In genomic region chr19:42038675-42039074, GRCh38 we compare ENCODE assay signal across 19 cellular contexts. TPM values are rescaled to one million over a fixed set of nuclear protein-coding genes. Genes with fewer than 3 reads are reported as not detected.
DNase-seq lines count a peak whose midpoint lies in the region; ATAC-seq and TF ChIP-seq lines count a peak whose summit lies in the region.
"Had no signal": no experiment of that assay in that cellular context is flagged by ENCODE, and none has a peak within 500 bp of the region (broad histone marks: within the 10 kb centered on the region; RNA-seq: fewer than 3 reads in every experiment).

No MANE protein-coding gene starts in this region.

- H4K91ac ChIP-seq in IMR-90 (ENCODE audit: insufficient read depth, low read depth, low read length): no peak overlapping the region

- intact Hi-C loops in IMR-90 (cut with micrococcal nuclease): loop anchor here (10.0 kb wide), 1 partner anchor 154 kb away; the partner anchor contains the start of gene ARHGEF1
- intact Hi-C loops in Right ventricle myocardium superior (cut with DNase I): no loop called here
- intact Hi-C loops in posterior cingulate gyrus (cut with DNase I): no loop called here
- intact Hi-C loops in mucosa of descending colon (cut with DNase I, micrococcal nuclease): no loop called here

- H2AK5ac ChIP-seq in IMR-90 (ENCODE audit: low read depth, low read length): no peak overlapping the region

- H3K56ac ChIP-seq in IMR-90 (ENCODE audit: extremely low read depth, insufficient read depth, low read length): no peak overlapping the region

- no peak overlapping the region for H3K27ac ChIP-seq in IMR-90 (ENCODE audit: insufficient read depth, low read length)
- H3K27ac ChIP-seq in effector memory CD4-positive, alpha-beta T cell (ENCODE audit: insufficient read depth, low read length, poor library complexity, severe bottlenecking): no peak overlapping the region
- H3K27ac ChIP-seq: neutrophil, skin epidermis, testis had no signal

- H3K9me1 ChIP-seq in IMR-90 (ENCODE audit: insufficient read depth, low read length): no peaks in the 10 kb centered on the region

- POLR2A ChIA-PET in IMR-90 (lab: Charles Lee; ENCODE audit: unreplicated experiment): no interaction called here

- no TSS peak for BruUV-seq in IMR-90 (replicated peaks; lab: Mats Ljungman, UMichigan)

- H3K23ac ChIP-seq in IMR-90 (ENCODE audit: low read depth, low read length): no peak overlapping the region

- no peak for TF ChIP-seq RAD21 in IMR-90 (IDR thresholded peaks at IDR 0.05; ENCODE audit: low read length)

- no peak for ATAC-seq in IMR-90 (ENCODE audit: low read depth)
- peak; percentile 86 for ATAC-seq in Right ventricle myocardium superior (ENCODE audit: poor library complexity)
- ATAC-seq in HG03025 (IDR thresholded peaks at IDR 0.05; ENCODE audit: low FRiP score, unreplicated experiment): no peak
- ATAC-seq in mucosa of descending colon: no peak
- ATAC-seq: activated CD4-positive, CD25-positive, alpha-beta regulatory T cell treated with anti-CD3 and anti-CD28 coated beads, Interleukin-2, amount 50 U/mL, for 24 hours had no signal

- no peaks in the 10 kb centered on the region for H3K4me1 ChIP-seq in IMR-90 (ENCODE audit: control insufficient read depth, insufficient read depth, low read length)
- H3K4me1 ChIP-seq in mucosa of descending colon (ENCODE audit: low read depth): no peaks in the 10 kb centered on the region
- H3K4me1 ChIP-seq in effector memory CD4-positive, alpha-beta T cell (ENCODE audit: control insufficient read depth, insufficient read depth, low read length, poor library complexity, severe bottlenecking): no peaks in the 10 kb centered on the region
- H3K4me1 ChIP-seq: testis had no signal

- peak overlapping the region; percentile 43 for H2AFZ ChIP-seq in IMR-90 (replicated peaks; ENCODE audit: low read length, poor library complexity)

- no peak overlapping the region for H4K5ac ChIP-seq in IMR-90 (ENCODE audit: low read depth, low read length)

- dilution Hi-C loops in IMR-90 (cut with HindIII; ENCODE audit: low sequenced_read_pairs, unreplicated experiment): no loop called here

- no peak overlapping the region for H3K14ac ChIP-seq in IMR-90 (replicated peaks; ENCODE audit: low read depth, low read length)

- WGBS in IMR-90 (ENCODE audit: extremely low coverage in 2 of 2, insufficient read length in 1 of 2), 2 experiments: 32% methylated on average over 5 of the region's 7 CpGs; no CpG with 5 or more reads in 1 of the 2 experiments

- H3K9me3 ChIP-seq in IMR-90 (ENCODE audit: control insufficient read depth, insufficient read depth, low read length): no peaks in the 10 kb centered on the region
- H3K9me3 ChIP-seq in mucosa of descending colon: no peaks in the 10 kb centered on the region
- H3K9me3 ChIP-seq in effector memory CD4-positive, alpha-beta T cell (ENCODE audit: control insufficient read depth, low read length): no peaks in the 10 kb centered on the region
- H3K9me3 ChIP-seq: neutrophil, testis had no signal

- H3K4ac ChIP-seq in IMR-90 (ENCODE audit: low read depth, low read length): no peak overlapping the region

- peaks cover 25% of the 10 kb centered on the region for H3K27me3 ChIP-seq in IMR-90 (ENCODE audit: control insufficient read depth, insufficient read depth, low read length)
- no peaks in the 10 kb centered on the region for H3K27me3 ChIP-seq in effector memory CD4-positive, alpha-beta T cell (replicated peaks; ENCODE audit: control insufficient read depth, insufficient read depth, low read length, poor library complexity, severe bottlenecking)
- H3K27me3 ChIP-seq: neutrophil, testis had no signal

- H2BK20ac ChIP-seq in IMR-90 (ENCODE audit: low read depth, low read length): no peak overlapping the region

- CTCF ChIA-PET in IMR-90 (lab: Yijun Ruan, JAX): no interaction called here

- no peak overlapping the region for H3K4me2 ChIP-seq in IMR-90 (ENCODE audit: low read depth, low read length)

- no peak for TF ChIP-seq POLR2A in IMR-90 (IDR thresholded peaks at IDR 0.05; ENCODE audit: low read depth, low read length)

- no peak overlapping the region for H2BK5ac ChIP-seq in IMR-90 (ENCODE audit: low read depth, low read length, poor library complexity, severe bottlenecking)

- H3K9ac ChIP-seq in IMR-90 (ENCODE audit: low read depth, low read length): no peak overlapping the region

- H4K20me1 ChIP-seq in IMR-90 (ENCODE audit: insufficient read depth, low read length): no peaks in the 10 kb centered on the region

- DNase-seq in IMR-90: no peak
- DNase-seq in NCI-H510A treated with DMSO at 0.1 percent for 48 hours (lab: John Stamatoyannopoulos, UW): peak; percentile 94
- peak; percentile 77 for DNase-seq in Right ventricle myocardium superior
- peak in 7 of 10 donors; percentile 43 to 90 (median 61) for DNase-seq in posterior cingulate gyrus
- no peak for DNase-seq in iPS-NIHi11 (ENCODE audit: low spot score)
- DNase-seq in mucosa of descending colon: no peak
- no peak for DNase-seq in effector memory CD4-positive, alpha-beta T cell
- DNase-seq: activated gamma-delta T cell; aorta; Calu3; mesendoderm; NCI-H1436 treated with DMSO at 0.1 percent for 48 hours; stimulated activated CD4-positive, alpha-beta T cell treated with anti-CD3 and anti-CD28 coated beads, Interleukin-4, amount 100 ng/mL, for 24 hours; testis had no signal

- TF ChIP-seq CTCF in IMR-90 (conservative IDR thresholded peaks at IDR 0.05; ENCODE audit: low read depth, low read length) (no peak), mucosa of descending colon (IDR thresholded peaks at IDR 0.05) (no peak)

- H3K36me3 ChIP-seq in IMR-90 (ENCODE audit: control insufficient read depth, insufficient read depth, low read length) (no peaks in the 10 kb centered on the region), mucosa of descending colon (ENCODE audit: low read depth) (no peaks in the 10 kb centered on the region)
- H3K36me3 ChIP-seq in effector memory CD4-positive, alpha-beta T cell (ENCODE audit: control insufficient read depth, insufficient read depth, low read length): no peaks in the 10 kb centered on the region
- H3K36me3 ChIP-seq: neutrophil had no signal

- no peak overlapping the region for H2BK120ac ChIP-seq in IMR-90 (ENCODE audit: low read depth, low read length)

- in situ Hi-C loops in IMR-90 (cut with MboI; ENCODE audit: low sequenced_read_pairs): no loop called here

- no peak overlapping the region for H3K18ac ChIP-seq in IMR-90 (ENCODE audit: low read depth, low read length)

- no peak overlapping the region for H4K8ac ChIP-seq in IMR-90 (ENCODE audit: low read depth in 2 of 2, low read length in 2 of 2)

- H2AK9ac ChIP-seq in IMR-90 (replicated peaks; ENCODE audit: low read depth, low read length, poor library complexity): no peak overlapping the region

- no peak overlapping the region for H2BK15ac ChIP-seq in IMR-90 (ENCODE audit: low read depth, low read length)

- H3K79me1 ChIP-seq in IMR-90 (ENCODE audit: low read depth in 1 of 2, low read length in 2 of 2): no peaks in the 10 kb centered on the region

- H3K4me3 ChIP-seq in IMR-90 (ENCODE audit: insufficient read depth, low read depth, low read length) (no peak overlapping the region), mucosa of descending colon (no peak overlapping the region)
- H3K4me3 ChIP-seq in effector memory CD4-positive, alpha-beta T cell (ENCODE audit: insufficient read depth, low read depth, low read length, poor library complexity, severe bottlenecking): no peak overlapping the region
- H3K4me3 ChIP-seq: skin epidermis, testis had no signal

TF ChIP-seq in IMR-90, 13 proteins besides CTCF, POLR2A, EP300 and RAD21:
- TF ChIP-seq MAZ (IDR thresholded peaks at IDR 0.05; ENCODE audit: borderline replicate concordance, low read depth, low read length) (no peak), MAFK (IDR thresholded peaks at IDR 0.05; ENCODE audit: low read depth, low read length) (no peak), MXI1 (IDR thresholded peaks at IDR 0.05; ENCODE audit: borderline replicate concordance, low read depth, low read length) (no peak), FOS (IDR thresholded peaks at IDR 0.05; ENCODE audit: low read depth, low read length) (no peak), RFX5 (IDR thresholded peaks at IDR 0.05; ENCODE audit: low read depth, low read length) (no peak), USF2 (IDR thresholded peaks at IDR 0.05; ENCODE audit: low read depth, low read length) (no peak), BHLHE40 (IDR thresholded peaks at IDR 0.05; ENCODE audit: low read depth, low read length) (no peak)

RNA-seq across cellular contexts. Expression of gene GRIK5, which starts 31.3 kb away (rescaled TPM):
- total RNA-seq in IMR-90 (2012; rRNA removed): not detected in 2 replicates
- polyA plus RNA-seq in IMR-90 (2012; rRNA removed): 0.07 and 0.10 TPM in 2 replicates
- 0.12 TPM in 1 of 2 replicates, not detected in the other for polyA plus RNA-seq in IMR-90 (2012; cell fraction: cytosol; rRNA removed)
- polyA plus RNA-seq in IMR-90 (2012; cell fraction: nucleus; rRNA removed; ENCODE audit: low replicate concordance): 0.57 and 1.1 TPM in 2 replicates
- total RNA-seq in Right ventricle myocardium superior: 4.0 TPM
- total RNA-seq in mucosa of descending colon: 10 to 100 TPM in 1 of 3 donors, 1 to 10 TPM in 1, under 1 TPM in 1; 0.67 to 25.8 (median 2.0) TPM
- total RNA-seq: HT1080 had no signal

RNA-seq across cellular contexts. Expression of gene ZNF574, which starts 37.3 kb away (rescaled TPM):
- total RNA-seq in IMR-90 (2012; rRNA removed): 8.1 and 10.0 TPM in 2 replicates
- polyA plus RNA-seq in IMR-90 (2012; rRNA removed): 12.7 and 14.1 TPM in 2 replicates
- polyA plus RNA-seq in IMR-90 (2012; cell fraction: cytosol; rRNA removed): 4.9 and 11.7 TPM in 2 replicates
- polyA plus RNA-seq in IMR-90 (2012; cell fraction: nucleus; rRNA removed; ENCODE audit: low replicate concordance): 4.1 and 12.6 TPM in 2 replicates
- total RNA-seq in Right ventricle myocardium superior: 8.4 TPM
- total RNA-seq in mucosa of descending colon: 10 to 100 TPM; 11.2 to 17.5 (median 17.0) TPM

RNA-seq across cellular contexts. Expression of gene ATP1A3, which starts 44.6 kb away (rescaled TPM):
- total RNA-seq in IMR-90 (2012; rRNA removed) (under 0.01 TPM in 2 replicates), Right ventricle myocardium superior (388 TPM), mucosa of descending colon (1 to 10 TPM in 1 of 3 donors, not detected in 2; 8.3 TPM)
- 0.11 and 0.12 TPM in 2 replicates for polyA plus RNA-seq in IMR-90 (2012; rRNA removed)
- 0.04 and 0.10 TPM in 2 replicates for polyA plus RNA-seq in IMR-90 (2012; cell fraction: cytosol; rRNA removed)
- 0.06 and 0.16 TPM in 2 replicates for polyA plus RNA-seq in IMR-90 (2012; cell fraction: nucleus; rRNA removed; ENCODE audit: low replicate concordance)
- total RNA-seq: aorta had no signal

Comparison
In these comparisons a context has a peak if more than half of its experiments do, and no peak if none do; other contexts are left out.
1. DNase-seq: peak in NCI-H510A treated with DMSO at 0.1 percent for 48 hours (single experiment), Right ventricle myocardium superior (single experiment) and posterior cingulate gyrus (7 of 10); none in IMR-90 (single experiment), iPS-NIHi11 (single experiment), mucosa of descending colon (0 of 3) and effector memory CD4-positive, alpha-beta T cell (0 of 3).
2. RNA of gene ATP1A3, which starts 44.6 kb away (total RNA-seq): 388 TPM in Right ventricle myocardium superior (single experiment); 8.3 TPM in mucosa of descending colon and under 0.01 TPM in IMR-90; every median in the first group is over 10 times any median in the second.